Comparison of ENCODE assay signal across 1 cellular context in the genomic region with DNA sequence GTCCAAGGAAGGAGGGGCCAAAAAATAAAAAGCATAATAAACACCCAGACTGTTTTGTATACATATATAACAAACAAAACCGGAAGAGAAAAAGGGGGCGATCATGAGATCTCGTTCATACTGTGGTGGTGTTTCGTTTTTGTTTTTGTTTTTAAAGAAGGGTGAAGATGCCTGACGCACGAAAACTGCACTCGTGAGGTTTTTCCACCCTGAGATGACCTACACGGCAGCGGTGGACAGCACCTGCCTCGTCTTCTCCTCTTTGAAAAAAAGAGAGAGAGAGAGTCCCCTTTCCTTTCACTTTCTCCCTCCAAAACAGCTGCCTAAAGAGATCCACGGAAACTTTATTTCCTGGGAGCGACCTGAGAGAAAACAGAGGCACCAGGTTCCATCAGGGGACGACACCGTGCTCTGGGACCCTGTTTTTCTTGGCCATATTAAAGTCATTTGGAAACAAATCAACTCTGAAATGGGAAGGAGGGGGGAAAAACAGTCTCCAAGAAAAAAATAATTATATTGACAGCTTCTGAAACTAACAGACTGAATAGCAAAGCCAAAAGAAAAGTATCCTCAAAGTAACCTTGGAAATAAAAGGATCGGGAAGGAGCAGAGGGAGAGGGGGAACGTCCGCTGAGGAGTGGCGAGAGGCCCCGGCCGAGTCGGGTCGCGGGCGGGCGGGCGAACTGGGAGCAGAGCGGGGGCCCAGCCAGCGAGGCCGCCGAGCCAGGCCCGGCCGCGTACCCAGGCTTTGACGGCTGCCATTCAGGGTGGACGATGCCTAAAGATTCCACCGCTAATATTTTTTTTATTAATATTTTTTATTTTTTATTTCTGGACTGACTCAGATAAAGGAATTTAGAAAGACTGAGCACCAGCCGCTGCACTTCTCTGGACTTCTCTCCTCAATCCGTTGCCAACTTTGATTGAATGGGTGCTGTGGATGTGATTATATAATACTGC.
TF ChIP-seq lines count a peak whose summit lies in the region.

No MANE protein-coding gene starts in this region.

TF ChIP-seq in H1, 55 proteins besides CTCF, POLR2A, EP300 and RAD21 (continued from another document):
- TF ChIP-seq CBX5 (IDR thresholded peaks at IDR 0.05; ENCODE audit: low read depth, low read length): no peak
- TF ChIP-seq SAP30 (IDR thresholded peaks at IDR 0.05; ENCODE audit: insufficient read depth, insufficient replicate concordance, low read length): no peak
- no peak for TF ChIP-seq SIRT6 (IDR thresholded peaks at IDR 0.05; ENCODE audit: low read length)
- peak; percentile 19 for TF ChIP-seq EZH2 (IDR thresholded peaks at IDR 0.05; ENCODE audit: low read depth, low read length, severe bottlenecking)
- TF ChIP-seq KDM1A (IDR thresholded peaks at IDR 0.05; ENCODE audit: borderline replicate concordance, low read length): no peak
- TF ChIP-seq CHD2 (IDR thresholded peaks at IDR 0.05; ENCODE audit: low read length): no peak
- peak; percentile 58; the same call in 1 of the 2 replicates for TF ChIP-seq EGR1 (IDR thresholded peaks at IDR 0.05; ENCODE audit: borderline replicate concordance, low read depth, low read length)
- TF ChIP-seq CEBPB (IDR thresholded peaks at IDR 0.05; ENCODE audit: low read depth, low read length): no peak
- no peak for TF ChIP-seq CTBP2 (IDR thresholded peaks at IDR 0.05; ENCODE audit: borderline replicate concordance, insufficient read depth, insufficient read length, low read length)
- TF ChIP-seq SP2 (IDR thresholded peaks at IDR 0.05; ENCODE audit: low read length): no peak
- TF ChIP-seq SUZ12 (IDR thresholded peaks at IDR 0.05; ENCODE audit: low read length): peak; percentile 60
- TF ChIP-seq, protein P1, sequence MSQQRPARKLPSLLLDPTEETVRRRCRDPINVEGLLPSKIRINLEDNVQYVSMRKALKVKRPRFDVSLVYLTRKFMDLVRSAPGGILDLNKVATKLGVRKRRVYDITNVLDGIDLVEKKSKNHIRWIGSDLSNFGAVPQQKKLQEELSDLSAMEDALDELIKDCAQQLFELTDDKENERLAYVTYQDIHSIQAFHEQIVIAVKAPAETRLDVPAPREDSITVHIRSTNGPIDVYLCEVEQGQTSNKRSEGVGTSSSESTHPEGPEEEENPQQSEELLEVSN (IDR thresholded peaks at IDR 0.05): no peak
- TF ChIP-seq HDAC2 (IDR thresholded peaks at IDR 0.05; ENCODE audit: borderline replicate concordance in 1 of 2, low read depth in 2 of 2, low read length in 2 of 2): no peak
- peak; percentile 100 for TF ChIP-seq RNF2 (IDR thresholded peaks at IDR 0.05; ENCODE audit: borderline replicate concordance, low read depth, low read length, missing control alignments, poor library complexity, severe bottlenecking)
- no peak for TF ChIP-seq MAFK (IDR thresholded peaks at IDR 0.05; ENCODE audit: low read depth, low read length)
- TF ChIP-seq BACH1 (IDR thresholded peaks at IDR 0.05; ENCODE audit: low read length): no peak
- no peak for TF ChIP-seq SP4 (IDR thresholded peaks at IDR 0.05; ENCODE audit: low read length)
TF ChIP-seq in H1: peak in this region for 6.
